21 cellular contexts compared by ENCODE assay signal in genomic region chr10:29616542-29616941, GRCh38.
"Had no signal": no experiment of that assay in that cellular context is flagged by ENCODE, and none has a peak within 500 bp of the region (broad histone marks: within the 10 kb centered on the region; RNA-seq: fewer than 3 reads in every experiment).

No MANE protein-coding gene starts in this region.

- H3K27me3 Mint-ChIP-seq: central memory CD8-positive, alpha-beta T cell had no signal

- H3K9me3 ChIP-seq: breast epithelium had no signal

- H3K36me3 Mint-ChIP-seq: activated naive CD8-positive, alpha-beta T cell treated with anti-CD3 and anti-CD28 coated beads, Interleukin-2, amount 10 ng/mL, durations not matched to agents 7 days and 5 days; immature natural killer cell; naive B cell had no signal

- H3K27ac ChIP-seq: breast epithelium, coronary artery, epithelial cell of prostate had no signal

- H3K27me3 ChIP-seq: breast epithelium had no signal

- ATAC-seq: activated T-cell treated with anti-CD3 and anti-CD28 coated beads, Interleukin-2, amount 50 U/mL, for 72 hours; WTC11 had no signal

- H3K4me1 Mint-ChIP-seq: activated naive CD8-positive, alpha-beta T cell treated with anti-CD3 and anti-CD28 coated beads, Interleukin-2, amount 10 ng/mL, durations not matched to agents 7 days and 5 days; central memory CD8-positive, alpha-beta T cell; memory B cell; naive B cell had no signal

- H3K4me3 Mint-ChIP-seq: activated naive CD4-positive, alpha-beta T cell treated with anti-CD3 and anti-CD28 coated beads for 36 hours; activated naive CD8-positive, alpha-beta T cell treated with anti-CD3 and anti-CD28 coated beads, Interleukin-2, amount 10 ng/mL, durations not matched to agents 7 days and 5 days; activated T-cell treated with anti-CD3 and anti-CD28 coated beads, Interleukin-2, amount 50 U/mL, for 72 hours; central memory CD8-positive, alpha-beta T cell; immature natural killer cell; memory B cell; naive B cell; neural crest cell; T-helper 1 cell treated with Interleukin-12 subunit alpha and Interleukin-12 subunit beta and Interleukin-4 antibody, amounts not matched to agents 30 μg/mL and 1 μg/mL, for 36 hours; WTC11 had no signal

- H3K9me3 Mint-ChIP-seq: activated naive CD8-positive, alpha-beta T cell treated with anti-CD3 and anti-CD28 coated beads, Interleukin-2, amount 10 ng/mL, durations not matched to agents 7 days and 5 days; activated T-cell treated with anti-CD3 and anti-CD28 coated beads, Interleukin-2, amount 50 U/mL, for 72 hours; central memory CD8-positive, alpha-beta T cell; memory B cell; neural crest cell; T-helper 1 cell treated with Interleukin-12 subunit alpha and Interleukin-12 subunit beta and Interleukin-4 antibody, amounts not matched to agents 30 μg/mL and 1 μg/mL, for 36 hours had no signal

- DNase-seq: activated CD4-positive, alpha-beta T cell treated with anti-CD3 and anti-CD28 coated beads, Interleukin-2, amount 50 U/mL, for 4 hours; activated CD8-positive, alpha-beta memory T cell treated with anti-CD3 and anti-CD28 coated beads, Interleukin-2, amount 50 U/mL, for 48 hours; activated effector memory CD4-positive, alpha-beta T cell treated with Interleukin-2 at 50 U/mL for 16 hours; activated naive CD4-positive, alpha-beta T cell treated with anti-CD3 and anti-CD28 coated beads for 36 hours; activated naive CD8-positive, alpha-beta T cell treated with anti-CD3 and anti-CD28 coated beads, Interleukin-2, amount 10 ng/mL, durations not matched to agents 7 days and 5 days; activated T-cell treated with anti-CD3 and anti-CD28 coated beads, Interleukin-2, amount 50 U/mL, for 72 hours; amniotic stem cell; immature natural killer cell; naive B cell; retina; stimulated activated CD4-positive, alpha-beta T cell treated with anti-CD3 and anti-CD28 coated beads, Interleukin-4, amount 100 ng/mL, for 24 hours; stimulated activated naive CD4-positive, alpha-beta T cell treated with Interleukin-2 at 50 U/mL for 16 hours; T1000 had no signal

- H3K4me3 ChIP-seq: breast epithelium, coronary artery had no signal

- H3K36me3 ChIP-seq: breast epithelium had no signal
